ENCODE assay signal across 7 cellular contexts in genomic region chr15:62657482-62657881, GRCh38.
DNase-seq lines count a peak whose midpoint lies in the region; ATAC-seq, FAIRE-seq and TF ChIP-seq lines count a peak whose summit lies in the region.
"Not testable (repeated sequence)": the region's sequence is repeated elsewhere in the genome, so short reads cannot be mapped to it uniquely, and the experiment has no call there.

No MANE protein-coding gene starts in this region.

- intact Hi-C loops in esophagus muscularis mucosa (cut with DNase I); right cardiac atrium (cut with DNase I); lower lobe of right lung (cut with DNase I): not testable (repeated sequence)
- intact Hi-C loops in heart left ventricle (cut with DNase I) = loop anchor here in 2 of 10 donors (10.0 kb wide), 2 partner anchors 203 to 263 kb away; partner anchors contain the start of gene TLN2 (in 1 of the 2)

- H3K27ac ChIP-seq in esophagus muscularis mucosa (replicated peaks in 1 of 4); right cardiac atrium (ENCODE audit: low read length); lower lobe of right lung: not testable (repeated sequence)
- H3K27ac ChIP-seq in heart left ventricle = peak overlapping the region in 1 of 12 donors; percentile 82
- H3K27ac ChIP-seq in thoracic aorta = peak overlapping the region in 1 of 2 donors; percentile 5

- not testable (repeated sequence) for H3K4me3 ChIP-seq in bronchial epithelial cell (ENCODE audit: low read depth, low read length); esophagus muscularis mucosa; heart left ventricle; right cardiac atrium (ENCODE audit: low read length); lower lobe of right lung; thoracic aorta

- H3K9me3 ChIP-seq in esophagus muscularis mucosa; heart left ventricle; right cardiac atrium (ENCODE audit: control insufficient read depth, low read length); lower lobe of right lung; thoracic aorta: not testable (repeated sequence)

- not testable (repeated sequence) for H3K4me1 ChIP-seq in esophagus muscularis mucosa; right cardiac atrium (ENCODE audit: control insufficient read depth, insufficient read depth, low read length); lower lobe of right lung; thoracic aorta (ENCODE audit: control insufficient read depth in 1 of 2, low read depth in 2 of 2)
- H3K4me1 ChIP-seq in heart left ventricle = peaks cover 0 to 24% (median 0%) of the 10 kb centered on the region in 12 donors

- TF ChIP-seq CTCF in bronchial epithelial cell (IDR thresholded peaks at IDR 0.05; ENCODE audit: insufficient read depth, low read length, severe bottlenecking); esophagus muscularis mucosa (IDR thresholded peaks at IDR 0.05); heart left ventricle (IDR thresholded peaks at IDR 0.05); lower lobe of right lung (IDR thresholded peaks at IDR 0.05); thoracic aorta (IDR thresholded peaks at IDR 0.05): not testable (repeated sequence)

- H3K27me3 ChIP-seq in bronchial epithelial cell (ENCODE audit: control insufficient read depth, insufficient read depth, low read length); esophagus muscularis mucosa; heart left ventricle; right cardiac atrium (ENCODE audit: control insufficient read depth, insufficient read depth); lower lobe of right lung (ENCODE audit: low read depth); thoracic aorta (replicated peaks; ENCODE audit: insufficient read depth): not testable (repeated sequence)

- DNase-seq in HTR-8/SVneo (ENCODE audit: insufficient read length, low spot score); bronchial epithelial cell (ENCODE audit: low read depth); heart left ventricle; right cardiac atrium; lower lobe of right lung; thoracic aorta (ENCODE audit: low spot score): not testable (repeated sequence)
- peak; percentile 21 for DNase-seq in esophagus muscularis mucosa (ENCODE audit: extremely low spot score)

- 78% methylated on average over 7 of the region's 7 CpGs for WGBS in esophagus muscularis mucosa
- WGBS in heart left ventricle, 4 donors = 57 to 72% (median 68%) methylated on average over 7 of the region's 7 CpGs
- WGBS in right cardiac atrium = 67% methylated on average over 7 of the region's 7 CpGs

- TF ChIP-seq EP300 in esophagus muscularis mucosa (IDR thresholded peaks at IDR 0.05) = not testable (repeated sequence)

- ATAC-seq in heart left ventricle = peak; percentile 39 to 86 (median 70)
- ATAC-seq in right cardiac atrium = peak; percentile 54 to 73
- ATAC-seq in lower lobe of right lung = peak; percentile 45 to 51
- peak; percentile 40 for ATAC-seq in thoracic aorta (ENCODE audit: insufficient number of reproducible peaks, low FRiP score, low read depth)

- FAIRE-seq in HTR-8/SVneo (lab: Jason Lieb, UNC) (peak; percentile 36), bronchial epithelial cell (lab: Jason Lieb, UNC) (peak; percentile 13)

- not testable (repeated sequence) for TF ChIP-seq POLR2A in esophagus muscularis mucosa (IDR thresholded peaks at IDR 0.05; ENCODE audit: low read depth); heart left ventricle (IDR thresholded peaks at IDR 0.05)

- H3K36me3 ChIP-seq in bronchial epithelial cell (ENCODE audit: control insufficient read depth, insufficient read depth, low read length); lower lobe of right lung: not testable (repeated sequence)
- peaks cover 0 to 46% (median 30%) of the 10 kb centered on the region in 4 donors for H3K36me3 ChIP-seq in esophagus muscularis mucosa
- H3K36me3 ChIP-seq in heart left ventricle = peaks cover 0 to 62% (median 36%) of the 10 kb centered on the region in 9 donors
- peaks cover 18% of the 10 kb centered on the region for H3K36me3 ChIP-seq in thoracic aorta
